In genomic region chr19:38838208-38838985, GRCh38 we compare ENCODE assay signal across 1 cellular context.
TF ChIP-seq lines count a peak whose summit lies in the region.

No MANE protein-coding gene starts in this region.

TF ChIP-seq in endothelial cell of umbilical vein, 7 proteins besides CTCF, POLR2A, EP300 and RAD21:
- TF ChIP-seq JUN (IDR thresholded peaks at IDR 0.05; ENCODE audit: borderline replicate concordance, insufficient read depth, insufficient read length, low read depth) = no peak
- no peak for TF ChIP-seq MYC (IDR thresholded peaks at IDR 0.05; ENCODE audit: low read depth, low read length)
- no peak for TF ChIP-seq FOS (IDR thresholded peaks at IDR 0.05; ENCODE audit: borderline replicate concordance, insufficient read depth, low read length)
- no peak for TF ChIP-seq POLR2AphosphoS5 (IDR thresholded peaks at IDR 0.05; ENCODE audit: insufficient read depth, low read depth, low read length)
- no peak for TF ChIP-seq GATA2 (IDR thresholded peaks at IDR 0.05; ENCODE audit: insufficient read depth, insufficient read length, low read depth, low read length)
- no peak for TF ChIP-seq MAX (IDR thresholded peaks at IDR 0.05; ENCODE audit: insufficient read depth, insufficient read length)
- no peak for TF ChIP-seq EZH2 (IDR thresholded peaks at IDR 0.05; ENCODE audit: borderline replicate concordance, low read depth, low read length, severe bottlenecking)
